20 cellular contexts compared by ENCODE assay signal in the genomic region with DNA sequence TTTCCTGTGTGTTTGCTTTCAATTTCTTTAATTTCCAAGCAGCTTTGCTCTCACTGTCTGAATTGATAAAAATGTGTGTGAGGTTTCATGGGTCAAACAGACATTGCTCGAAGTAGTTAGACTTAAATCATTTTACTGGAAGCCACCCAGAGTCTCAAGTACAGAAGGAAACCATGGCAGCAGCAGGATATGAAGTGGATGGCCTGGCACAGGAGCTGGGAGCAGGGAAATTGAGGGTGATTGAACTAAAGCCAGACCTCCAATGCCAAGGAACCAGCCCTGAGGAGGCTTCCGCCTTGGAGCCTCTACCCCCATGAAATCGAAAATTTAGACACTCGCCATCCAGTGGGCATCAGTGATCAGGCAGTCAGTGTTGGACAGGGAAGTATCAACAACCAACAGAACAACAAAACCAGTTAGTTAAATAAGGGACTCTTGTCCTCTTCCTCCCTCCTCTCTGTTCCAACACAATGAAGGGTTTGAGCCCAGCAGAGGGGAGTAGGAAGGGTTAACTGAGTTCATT.
"Had no signal": no experiment of that assay in that cellular context is flagged by ENCODE, and none has a peak within 500 bp of the region (broad histone marks: within the 10 kb centered on the region; RNA-seq: fewer than 3 reads in every experiment).

No MANE protein-coding gene starts in this region.

- H3K4me3 Mint-ChIP-seq: activated CD4-positive, alpha-beta T cell treated with anti-CD3 and anti-CD28 coated beads, Interleukin-2, amount 10 ng/mL, durations not matched to agents 7 days and 5 days; activated naive CD4-positive, alpha-beta T cell treated with anti-CD3 and anti-CD28 coated beads, Interleukin-2, amount 10 ng/mL, durations not matched to agents 7 days and 5 days; activated naive CD8-positive, alpha-beta T cell treated with anti-CD3 and anti-CD28 coated beads, Interleukin-2, amount 50 U/mL, for 24 hours; activated T-cell treated with anti-CD3 and anti-CD28 coated beads, Interleukin-2, amount 50 U/mL, for 4 hours; central memory CD8-positive, alpha-beta T cell; endodermal cell; T-cell had no signal

- H3K4me1 ChIP-seq: colonic mucosa, lower lobe of right lung, right lobe of liver had no signal

- H3K9me3 Mint-ChIP-seq: activated CD4-positive, alpha-beta T cell treated with anti-CD3 and anti-CD28 coated beads, Interleukin-2, amount 10 ng/mL, durations not matched to agents 7 days and 5 days; activated naive CD4-positive, alpha-beta T cell treated with anti-CD3 and anti-CD28 coated beads, Interleukin-2, amount 10 ng/mL, durations not matched to agents 7 days and 5 days; central memory CD8-positive, alpha-beta T cell; endodermal cell had no signal

- DNase-seq: activated CD4-positive, alpha-beta T cell treated with anti-CD3 and anti-CD28 coated beads, Interleukin-2, amount 10 ng/mL, durations not matched to agents 7 days and 5 days; activated CD8-positive, alpha-beta memory T cell treated with anti-CD3 and anti-CD28 coated beads, Interleukin-2, amount 50 U/mL, for 4 hours; activated naive CD4-positive, alpha-beta T cell treated with anti-CD3 and anti-CD28 coated beads, Interleukin-2, amount 10 ng/mL, durations not matched to agents 7 days and 5 days; activated naive CD8-positive, alpha-beta T cell treated with anti-CD3 and anti-CD28 coated beads, Interleukin-2, amount 50 U/mL, for 24 hours; activated T-cell treated with anti-CD3 and anti-CD28 coated beads, Interleukin-2, amount 50 U/mL, for 4 hours; colonic mucosa; endodermal cell; foreskin fibroblast; lower lobe of right lung; ovary; right lobe of liver; small intestine; stimulated activated CD4-positive, alpha-beta T cell treated with anti-CD3 and anti-CD28 coated beads, Interleukin-15, amount 100 ng/mL, for 24 hours; stimulated activated CD4-positive, alpha-beta T cell treated with anti-CD3 and anti-CD28 coated beads, Interleukin-2, amount 100 ng/mL, for 48 hours; T-cell; T-helper 9 cell had no signal

- FAIRE-seq: keratinocyte had no signal

- H3K4me3 ChIP-seq: colonic mucosa, lower lobe of right lung, ovary, right lobe of liver, thoracic aorta had no signal

- H3K4me1 Mint-ChIP-seq: activated CD4-positive, alpha-beta T cell treated with anti-CD3 and anti-CD28 coated beads, Interleukin-2, amount 10 ng/mL, durations not matched to agents 7 days and 5 days; activated naive CD4-positive, alpha-beta T cell treated with anti-CD3 and anti-CD28 coated beads, Interleukin-2, amount 10 ng/mL, durations not matched to agents 7 days and 5 days; activated naive CD8-positive, alpha-beta T cell treated with anti-CD3 and anti-CD28 coated beads, Interleukin-2, amount 50 U/mL, for 24 hours; central memory CD8-positive, alpha-beta T cell; T-cell had no signal

- H3K36me3 Mint-ChIP-seq: activated naive CD4-positive, alpha-beta T cell treated with anti-CD3 and anti-CD28 coated beads, Interleukin-2, amount 10 ng/mL, durations not matched to agents 7 days and 5 days; T-cell had no signal

- ATAC-seq: activated naive CD8-positive, alpha-beta T cell treated with anti-CD3 and anti-CD28 coated beads, Interleukin-2, amount 50 U/mL, for 24 hours; activated T-cell treated with anti-CD3 and anti-CD28 coated beads, Interleukin-2, amount 50 U/mL, for 4 hours; lower lobe of right lung; right lobe of liver; T-cell had no signal

- H3K27ac ChIP-seq: colonic mucosa, epithelial cell of prostate, lower lobe of right lung, ovary, right lobe of liver, thoracic aorta had no signal

- H3K9me3 ChIP-seq: colonic mucosa, lower lobe of right lung, ovary, right lobe of liver, thoracic aorta had no signal

- H3K27me3 Mint-ChIP-seq: activated CD4-positive, alpha-beta T cell treated with anti-CD3 and anti-CD28 coated beads, Interleukin-2, amount 10 ng/mL, durations not matched to agents 7 days and 5 days; activated naive CD4-positive, alpha-beta T cell treated with anti-CD3 and anti-CD28 coated beads, Interleukin-2, amount 10 ng/mL, durations not matched to agents 7 days and 5 days; activated naive CD8-positive, alpha-beta T cell treated with anti-CD3 and anti-CD28 coated beads, Interleukin-2, amount 50 U/mL, for 24 hours; central memory CD8-positive, alpha-beta T cell had no signal

- H3K36me3 ChIP-seq: colonic mucosa, lower lobe of right lung, ovary, right lobe of liver, thoracic aorta had no signal

- H3K27ac Mint-ChIP-seq: activated CD4-positive, alpha-beta T cell treated with anti-CD3 and anti-CD28 coated beads, Interleukin-2, amount 10 ng/mL, durations not matched to agents 7 days and 5 days; activated naive CD4-positive, alpha-beta T cell treated with anti-CD3 and anti-CD28 coated beads, Interleukin-2, amount 10 ng/mL, durations not matched to agents 7 days and 5 days; activated naive CD8-positive, alpha-beta T cell treated with anti-CD3 and anti-CD28 coated beads, Interleukin-2, amount 50 U/mL, for 24 hours; endodermal cell; T-cell had no signal

- H3K27me3 ChIP-seq: colonic mucosa, ovary, right lobe of liver had no signal
